ENCODE assay signal across 8 cellular contexts in the genomic region with DNA sequence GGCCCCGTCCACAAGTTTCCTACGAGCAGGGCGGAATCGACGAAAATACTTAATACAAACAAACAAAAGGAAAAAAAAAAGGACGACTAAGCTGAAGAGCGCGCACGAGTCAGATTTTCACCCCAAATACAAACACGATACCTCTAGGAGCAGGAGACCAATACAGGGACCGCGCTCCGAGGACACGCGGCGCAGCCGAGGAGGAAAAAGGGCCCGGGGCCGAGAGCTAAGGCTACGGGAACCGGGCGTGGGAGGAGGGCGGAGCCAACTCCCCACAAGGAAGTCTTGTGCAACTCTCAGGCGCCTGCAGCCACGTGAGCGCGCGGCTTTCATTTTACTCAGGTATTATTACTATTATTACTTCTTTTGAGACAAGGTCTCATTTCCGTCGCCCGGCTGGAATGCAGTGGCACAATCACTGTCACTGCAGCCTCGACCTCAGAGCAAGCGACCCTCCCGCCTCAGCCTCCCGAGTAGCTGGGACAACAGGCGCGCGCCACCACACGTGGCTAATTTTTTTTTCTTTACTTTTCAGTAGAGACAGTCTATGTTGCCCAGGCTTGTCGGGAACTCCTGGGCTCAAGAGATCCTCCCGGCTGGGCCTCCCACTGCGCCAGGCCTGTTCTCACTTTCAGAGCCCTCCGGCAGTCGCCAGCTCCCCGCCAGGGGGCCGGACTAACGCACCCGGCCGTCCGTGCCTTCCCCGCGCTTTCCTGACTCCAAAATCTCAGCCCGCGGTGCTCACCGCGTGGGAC. TPM values are rescaled to one million over a fixed set of nuclear protein-coding genes. Genes with fewer than 3 reads are reported as not detected.
A peak's percentile ranks its signal among the peaks of the same experiment; 100 is the strongest.
DNase-seq lines count a peak whose midpoint lies in the region; ATAC-seq and TF ChIP-seq lines count a peak whose summit lies in the region.

No MANE protein-coding gene starts in this region.

- H3K9me3 Mint-ChIP-seq in activated CD4-positive, alpha-beta T cell treated with anti-CD3 and anti-CD28 coated beads, Interleukin-2, amount 10 ng/mL, durations not matched to agents 24 days and 14 days, result no peaks in the 10 kb centered on the region
- no peaks in the 10 kb centered on the region for H3K9me3 Mint-ChIP-seq in dendritic cell treated with granulocyte-macrophage colony-stimulating factor and Interleukin-4, amounts not matched to agents 40 ng/mL and 50 ng/mL, for 4 days

- no peaks in the 10 kb centered on the region for H3K27me3 ChIP-seq in liver (ENCODE audit: control insufficient read depth in 4 of 4, insufficient read depth in 4 of 4, low read length in 3 of 4)

- TF ChIP-seq RAD21 in liver (IDR thresholded peaks at IDR 0.05), result peak in 1 of 2 donors; percentile 27

- TF ChIP-seq CTCF in liver (IDR thresholded peaks at IDR 0.05; ENCODE audit: low read depth, low read length, missing input control), result peak; percentile 35

- H3K4me1 ChIP-seq in liver (ENCODE audit: control insufficient read depth in 4 of 4, insufficient read depth in 4 of 4, low read length in 3 of 4), result peaks cover 10 to 36% (median 19%) of the 10 kb centered on the region in 4 donors

- DNase-seq in Ammon's horn (ENCODE audit: low spot score) (peak; percentile 88), NCI-H446 (lab: John Stamatoyannopoulos, UW) (peak; percentile 21 to 62)
- DNase-seq in activated CD4-positive, alpha-beta T cell treated with anti-CD3 and anti-CD28 coated beads, Interleukin-2, amount 10 ng/mL, durations not matched to agents 24 days and 14 days, result peak; percentile 95
- DNase-seq in stimulated activated CD4-positive, alpha-beta T cell treated with anti-CD3 and anti-CD28 coated beads, Interleukin-4, amount 100 ng/mL, for 1 hour, result peak; percentile 93

- H3K4me3 ChIP-seq in liver (ENCODE audit: low read depth in 1 of 3, low read length in 3 of 3), result peak overlapping the region; percentile 87 to 92 (median 89)

- peak overlapping the region; percentile 69 to 95 for H3K9ac ChIP-seq in liver (ENCODE audit: low read depth in 1 of 2, low read length in 2 of 2)

- H3K27me3 Mint-ChIP-seq in activated CD4-positive, alpha-beta T cell treated with anti-CD3 and anti-CD28 coated beads, Interleukin-2, amount 10 ng/mL, durations not matched to agents 24 days and 14 days, result no peaks in the 10 kb centered on the region
- H3K27me3 Mint-ChIP-seq in dendritic cell treated with granulocyte-macrophage colony-stimulating factor and Interleukin-4, amounts not matched to agents 40 ng/mL and 50 ng/mL, for 4 days, result no peaks in the 10 kb centered on the region

- WGBS in liver, result under 1% methylated on average over 56 of the region's 56 CpGs

- ATAC-seq in GM18907 (IDR thresholded peaks at IDR 0.05; ENCODE audit: unreplicated experiment) (peak; percentile 57), HG03135 (IDR thresholded peaks at IDR 0.05; ENCODE audit: unreplicated experiment) (peak; percentile 41)

- H3K36me3 ChIP-seq in liver (ENCODE audit: control insufficient read depth in 4 of 4, insufficient read depth in 3 of 4, low read depth in 1 of 4, low read length in 3 of 4), result peaks cover 0 to 6% (median 4%) of the 10 kb centered on the region in 4 donors

- intact Hi-C loops in activated CD4-positive, alpha-beta T cell treated with anti-CD3 and anti-CD28 coated beads, Interleukin-2, amount 10 ng/mL, durations not matched to agents 24 days and 14 days (cut with micrococcal nuclease), result loop anchor here (1.0 to 5.0 kb wide), 5 partner anchors 10 to 770 kb away; partner anchors contain the start of genes BMS1, CSGALNACT2 and ZNF33B
- intact Hi-C loops in dendritic cell treated with granulocyte-macrophage colony-stimulating factor and Interleukin-4, amounts not matched to agents 40 ng/mL and 50 ng/mL, for 4 days (cut with micrococcal nuclease), result loop anchor here (1.0 kb wide), 1 partner anchor 10 kb away; no protein-coding TSS in a partner anchor

- H3K27ac ChIP-seq in liver (ENCODE audit: low read depth in 1 of 2, low read length in 2 of 2), result peak overlapping the region; percentile 99

- peak overlapping the region; percentile 96 for H3K4me3 Mint-ChIP-seq in activated CD4-positive, alpha-beta T cell treated with anti-CD3 and anti-CD28 coated beads, Interleukin-2, amount 10 ng/mL, durations not matched to agents 24 days and 14 days
- peak overlapping the region; percentile 88 for H3K4me3 Mint-ChIP-seq in dendritic cell treated with granulocyte-macrophage colony-stimulating factor and Interleukin-4, amounts not matched to agents 40 ng/mL and 50 ng/mL, for 4 days

- H3K9me3 ChIP-seq in liver (ENCODE audit: control insufficient read depth in 4 of 4, low read length in 3 of 4), result no peaks in the 10 kb centered on the region

- H3K36me3 Mint-ChIP-seq in activated CD4-positive, alpha-beta T cell treated with anti-CD3 and anti-CD28 coated beads, Interleukin-2, amount 10 ng/mL, durations not matched to agents 24 days and 14 days (ENCODE audit: low read depth), result peaks cover 48% of the 10 kb centered on the region
- peaks cover 45% of the 10 kb centered on the region for H3K36me3 Mint-ChIP-seq in dendritic cell treated with granulocyte-macrophage colony-stimulating factor and Interleukin-4, amounts not matched to agents 40 ng/mL and 50 ng/mL, for 4 days (ENCODE audit: low read depth)

- H3K27ac Mint-ChIP-seq in activated CD4-positive, alpha-beta T cell treated with anti-CD3 and anti-CD28 coated beads, Interleukin-2, amount 10 ng/mL, durations not matched to agents 24 days and 14 days, result peak overlapping the region; percentile 99
- H3K27ac Mint-ChIP-seq in dendritic cell treated with granulocyte-macrophage colony-stimulating factor and Interleukin-4, amounts not matched to agents 40 ng/mL and 50 ng/mL, for 4 days, result peak overlapping the region; percentile 98

- peaks cover 32% of the 10 kb centered on the region for H3K4me1 Mint-ChIP-seq in activated CD4-positive, alpha-beta T cell treated with anti-CD3 and anti-CD28 coated beads, Interleukin-2, amount 10 ng/mL, durations not matched to agents 24 days and 14 days
- H3K4me1 Mint-ChIP-seq in dendritic cell treated with granulocyte-macrophage colony-stimulating factor and Interleukin-4, amounts not matched to agents 40 ng/mL and 50 ng/mL, for 4 days (ENCODE audit: low read depth), result peaks cover 50% of the 10 kb centered on the region

TF ChIP-seq in liver, 16 proteins besides CTCF, POLR2A, EP300 and RAD21 (continues in another document):
- TF ChIP-seq YY1 (IDR thresholded peaks at IDR 0.05), result peak; percentile 82
- peak in 1 of 2 donors; percentile 27 for TF ChIP-seq JUND (IDR thresholded peaks at IDR 0.05)
- TF ChIP-seq ZBTB33 (IDR thresholded peaks at IDR 0.05), result peak; percentile 25
- peak; percentile 21 to 40 for TF ChIP-seq HNF4A (conservative IDR thresholded peaks at IDR 0.05)
- no peak for TF ChIP-seq FOXA2 (IDR thresholded peaks at IDR 0.05)
- no peak for TF ChIP-seq HNF4G (IDR thresholded peaks at IDR 0.05)
- TF ChIP-seq, protein P1, sequence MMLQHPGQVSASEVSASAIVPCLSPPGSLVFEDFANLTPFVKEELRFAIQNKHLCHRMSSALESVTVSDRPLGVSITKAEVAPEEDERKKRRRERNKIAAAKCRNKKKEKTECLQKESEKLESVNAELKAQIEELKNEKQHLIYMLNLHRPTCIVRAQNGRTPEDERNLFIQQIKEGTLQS (IDR thresholded peaks at IDR 0.05), result no peak
- peak in 1 of 2 donors; percentile 52 for TF ChIP-seq GABPA (IDR thresholded peaks at IDR 0.05 in 1 of 2, conservative IDR thresholded peaks at IDR 0.05 in 1 of 2)
- peak in 1 of 2 donors; percentile 17 for TF ChIP-seq RXRA (IDR thresholded peaks at IDR 0.05)
- TF ChIP-seq FOXA1 (IDR thresholded peaks at IDR 0.05), result no peak
- TF ChIP-seq NR2F2 (IDR thresholded peaks at IDR 0.05), result peak; percentile 32
- TF ChIP-seq SP1 (IDR thresholded peaks at IDR 0.05), result peak; percentile 50
- peak; percentile 98 for TF ChIP-seq MAX (IDR thresholded peaks at IDR 0.05)
- peak; percentile 60 for TF ChIP-seq TAF1 (conservative IDR thresholded peaks at IDR 0.05)
- peak; percentile 96 to 99 for TF ChIP-seq EGR1 (IDR thresholded peaks at IDR 0.05; ENCODE audit: low read depth in 2 of 2)

RNA-seq across cellular contexts. Expression of gene HNRNPF, which starts 1.2 kb away (rescaled TPM):
- total RNA-seq in activated CD4-positive, alpha-beta T cell treated with anti-CD3 and anti-CD28 coated beads, Interleukin-2, amount 10 ng/mL, durations not matched to agents 24 days and 14 days, result 513 and 516 TPM in 2 replicates
- total RNA-seq in liver, result 100 to 1,000 TPM; 116 to 150 TPM
- polyA plus RNA-seq in liver, result 100 to 1,000 TPM in 1 of 2 donors, 10 to 100 TPM in 1; 64.5 to 109 TPM

RNA-seq across cellular contexts. Expression of gene ZNF487, which starts 29.2 kb away (rescaled TPM):
- 1.5 and 1.6 TPM in 2 replicates for total RNA-seq in activated CD4-positive, alpha-beta T cell treated with anti-CD3 and anti-CD28 coated beads, Interleukin-2, amount 10 ng/mL, durations not matched to agents 24 days and 14 days
- total RNA-seq in liver, result 1 to 10 TPM; 1.5 to 4.8 TPM
- 1 to 10 TPM; 1.3 to 2.3 TPM for polyA plus RNA-seq in liver

RNA-seq across cellular contexts. Expression of gene FXYD4, which starts 36.3 kb away (rescaled TPM):
- total RNA-seq in activated CD4-positive, alpha-beta T cell treated with anti-CD3 and anti-CD28 coated beads, Interleukin-2, amount 10 ng/mL, durations not matched to agents 24 days and 14 days, result not detected in 2 replicates
- total RNA-seq in liver, result not detected
- not detected for polyA plus RNA-seq in liver

Comparison
In these comparisons a context has a peak if more than half of its experiments do, and no peak if none do; other contexts are left out.
1. Peak in every context shown above with its lines: DNase-seq, ATAC-seq, H3K4me3 ChIP-seq and H3K27ac ChIP-seq.
2. DNase-seq: peak in every context shown above with its lines; median percentile 95 in activated CD4-positive, alpha-beta T cell treated with anti-CD3 and anti-CD28 coated beads, Interleukin-2, amount 10 ng/mL, durations not matched to agents 24 days and 14 days; 93 in stimulated activated CD4-positive, alpha-beta T cell treated with anti-CD3 and anti-CD28 coated beads, Interleukin-4, amount 100 ng/mL, for 1 hour; 88 in Ammon's horn; 42 in NCI-H446.